In the genomic region with DNA sequence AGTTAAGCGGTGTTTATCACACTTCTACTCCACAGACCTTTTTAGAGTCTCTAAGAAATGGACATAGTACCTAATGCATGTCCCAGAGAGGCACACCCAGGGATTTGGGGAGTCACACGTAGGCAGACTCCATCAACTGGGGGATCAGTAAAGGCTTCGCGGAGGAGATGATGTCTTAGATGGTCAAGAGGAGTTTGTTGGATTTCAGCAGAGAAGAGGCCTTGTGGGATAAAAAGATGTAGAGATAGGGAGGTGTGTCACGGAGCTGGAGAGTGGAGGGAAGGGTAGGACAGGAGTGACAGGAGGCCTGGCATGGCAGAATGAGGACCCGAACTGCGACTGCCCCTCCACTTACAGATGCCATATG, we compare ENCODE assay signal across 11 cellular contexts. TPM values are rescaled to one million over a fixed set of nuclear protein-coding genes. Genes with fewer than 3 reads are reported as not detected.
DNase-seq lines count a peak whose midpoint lies in the region; ATAC-seq, FAIRE-seq and TF ChIP-seq lines count a peak whose summit lies in the region.
"Had no signal": no experiment of that assay in that cellular context is flagged by ENCODE, and none has a peak within 500 bp of the region (broad histone marks: within the 10 kb centered on the region; RNA-seq: fewer than 3 reads in every experiment).

No MANE protein-coding gene starts in this region.

- H2AFZ ChIP-seq in osteoblast (ENCODE audit: low read length), result no peak overlapping the region

- H3K27ac ChIP-seq in osteoblast (ENCODE audit: low read depth, low read length) (peak overlapping the region; percentile 83), upper lobe of right lung (peak overlapping the region; percentile 49)

- no peak for FAIRE-seq in H54 (lab: Jason Lieb, UNC)
- FAIRE-seq: endometrium had no signal

- no peak for TF ChIP-seq POLR2A in H54 (IDR thresholded peaks at IDR 0.05; ENCODE audit: low read depth, low read length)

- no peak overlapping the region for H3K4me3 Mint-ChIP-seq in activated naive CD8-positive, alpha-beta T cell treated with anti-CD3 and anti-CD28 coated beads for 36 hours
- no peak overlapping the region for H3K4me3 Mint-ChIP-seq in activated naive CD8-positive, alpha-beta T cell treated with anti-CD3 and anti-CD28 coated beads, Interleukin-2, amount 50 U/mL, for 24 hours
- H3K4me3 Mint-ChIP-seq in endothelial cell (ENCODE audit: unreplicated experiment), result peak overlapping the region; percentile 26

- H3K4me3 ChIP-seq in osteoblast (ENCODE audit: insufficient read depth, low read length) (no peak overlapping the region), upper lobe of right lung (no peak overlapping the region)

- peaks cover 67% of the 10 kb centered on the region for H4K20me1 ChIP-seq in osteoblast (ENCODE audit: insufficient read depth, low read length)

- TF ChIP-seq CTCF in endothelial cell (IDR thresholded peaks at IDR 0.05; ENCODE audit: unreplicated experiment), result no peak
- TF ChIP-seq CTCF in osteoblast (IDR thresholded peaks at IDR 0.05; ENCODE audit: extremely low read depth, low read depth, low read length), result no peak
- TF ChIP-seq CTCF in upper lobe of right lung (IDR thresholded peaks at IDR 0.05), result no peak

- H3K79me2 ChIP-seq in osteoblast (ENCODE audit: insufficient read depth, low read length), result peaks cover 76% of the 10 kb centered on the region

- ATAC-seq in activated naive CD8-positive, alpha-beta T cell treated with anti-CD3 and anti-CD28 coated beads, Interleukin-2, amount 50 U/mL, for 24 hours, result no peak
- no peak for ATAC-seq in upper lobe of right lung

- H3K27ac Mint-ChIP-seq in activated naive CD8-positive, alpha-beta T cell treated with anti-CD3 and anti-CD28 coated beads for 36 hours, result peak overlapping the region; percentile 12
- no peak overlapping the region for H3K27ac Mint-ChIP-seq in activated naive CD8-positive, alpha-beta T cell treated with anti-CD3 and anti-CD28 coated beads, Interleukin-2, amount 50 U/mL, for 24 hours
- no peak overlapping the region for H3K27ac Mint-ChIP-seq in endothelial cell (ENCODE audit: unreplicated experiment)

- no peaks in the 10 kb centered on the region for H3K27me3 Mint-ChIP-seq in activated naive CD8-positive, alpha-beta T cell treated with anti-CD3 and anti-CD28 coated beads for 36 hours
- H3K27me3 Mint-ChIP-seq in activated naive CD8-positive, alpha-beta T cell treated with anti-CD3 and anti-CD28 coated beads, Interleukin-2, amount 50 U/mL, for 24 hours, result no peaks in the 10 kb centered on the region
- H3K27me3 Mint-ChIP-seq in endothelial cell (ENCODE audit: unreplicated experiment), result peaks cover 7% of the 10 kb centered on the region

- H3K4me1 Mint-ChIP-seq in activated naive CD8-positive, alpha-beta T cell treated with anti-CD3 and anti-CD28 coated beads for 36 hours, result peaks cover 23% of the 10 kb centered on the region
- H3K4me1 Mint-ChIP-seq in activated naive CD8-positive, alpha-beta T cell treated with anti-CD3 and anti-CD28 coated beads, Interleukin-2, amount 50 U/mL, for 24 hours, result peaks cover 25% of the 10 kb centered on the region
- H3K4me1 Mint-ChIP-seq in endothelial cell (ENCODE audit: unreplicated experiment), result peaks cover 3% of the 10 kb centered on the region

- intact Hi-C loops in upper lobe of right lung (cut with DNase I), result no loop called here

- H3K9me3 Mint-ChIP-seq in activated naive CD8-positive, alpha-beta T cell treated with anti-CD3 and anti-CD28 coated beads for 36 hours, result no peaks in the 10 kb centered on the region
- H3K9me3 Mint-ChIP-seq in activated naive CD8-positive, alpha-beta T cell treated with anti-CD3 and anti-CD28 coated beads, Interleukin-2, amount 50 U/mL, for 24 hours, result no peaks in the 10 kb centered on the region
- H3K9me3 Mint-ChIP-seq in endothelial cell (ENCODE audit: unreplicated experiment), result no peaks in the 10 kb centered on the region

- H3K36me3 ChIP-seq in osteoblast (ENCODE audit: insufficient read depth, low read length), result peaks cover 37% of the 10 kb centered on the region
- H3K36me3 ChIP-seq in upper lobe of right lung, result peaks cover 52% of the 10 kb centered on the region

- H3K4me1 ChIP-seq in osteoblast (ENCODE audit: insufficient read depth, low read length) (peaks cover 44% of the 10 kb centered on the region), upper lobe of right lung (peaks cover 40% of the 10 kb centered on the region)

- H3K27me3 ChIP-seq in osteoblast (ENCODE audit: insufficient read depth, low read length) (no peaks in the 10 kb centered on the region), upper lobe of right lung (no peaks in the 10 kb centered on the region)

- H3K4me2 ChIP-seq in osteoblast (ENCODE audit: insufficient read depth, low read length), result peak overlapping the region; percentile 62

- DNase-seq in activated naive CD8-positive, alpha-beta T cell treated with anti-CD3 and anti-CD28 coated beads for 36 hours, result no peak
- DNase-seq in activated naive CD8-positive, alpha-beta T cell treated with anti-CD3 and anti-CD28 coated beads, Interleukin-2, amount 50 U/mL, for 24 hours, result no peak
- DNase-seq in endothelial cell (ENCODE audit: low spot score) (no peak), osteoblast (ENCODE audit: insufficient read length, low spot score, missing footprints) (peak; percentile 58), upper lobe of right lung (no peak), HK-2 (ENCODE audit: unreplicated experiment) (no peak), H54 (ENCODE audit: insufficient read length, low spot score) (no peak), pons (ENCODE audit: low spot score) (no peak)
- DNase-seq: activated gamma-delta T cell, NCI-H1105 treated with DMSO at 0.1 percent for 48 hours had no signal

- H3K9me3 ChIP-seq in osteoblast (ENCODE audit: low read depth, low read length) (no peaks in the 10 kb centered on the region), upper lobe of right lung (no peaks in the 10 kb centered on the region)

- peaks cover 15% of the 10 kb centered on the region for H3K36me3 Mint-ChIP-seq in activated naive CD8-positive, alpha-beta T cell treated with anti-CD3 and anti-CD28 coated beads for 36 hours
- peaks cover 12% of the 10 kb centered on the region for H3K36me3 Mint-ChIP-seq in activated naive CD8-positive, alpha-beta T cell treated with anti-CD3 and anti-CD28 coated beads, Interleukin-2, amount 50 U/mL, for 24 hours (ENCODE audit: low read depth)
- H3K36me3 Mint-ChIP-seq in endothelial cell (ENCODE audit: low read depth, unreplicated experiment), result peaks cover 40% of the 10 kb centered on the region

RNA-seq across cellular contexts. Expression of gene DYNLRB1, which starts 9.1 kb away (rescaled TPM):
- 10 to 100 TPM; 72.0 to 76.9 TPM for total RNA-seq in activated naive CD8-positive, alpha-beta T cell treated with anti-CD3 and anti-CD28 coated beads for 36 hours
- total RNA-seq in endothelial cell (ENCODE audit: unreplicated experiment) (96.8 TPM), osteoblast (51.0 and 51.6 TPM in 2 replicates), upper lobe of right lung (146 TPM)

RNA-seq across cellular contexts. Expression of gene MAP1LC3A, which starts 33.2 kb away (rescaled TPM):
- total RNA-seq in activated naive CD8-positive, alpha-beta T cell treated with anti-CD3 and anti-CD28 coated beads for 36 hours, result under 1 TPM; 0.62 to 0.95 TPM
- total RNA-seq in endothelial cell (ENCODE audit: unreplicated experiment) (33.6 TPM), osteoblast (24.8 and 29.7 TPM in 2 replicates), upper lobe of right lung (45.9 TPM)

Comparison
In these comparisons a context has a peak if more than half of its experiments do, and no peak if none do; other contexts are left out.
1. RNA of gene MAP1LC3A, which starts 33.2 kb away (total RNA-seq): 45.9 TPM in upper lobe of right lung (single experiment), 33.6 TPM in endothelial cell (single experiment) and 24.8 to 29.7 TPM in osteoblast; 0.62 to 0.95 TPM in activated naive CD8-positive, alpha-beta T cell treated with anti-CD3 and anti-CD28 coated beads for 36 hours; every median in the first group is over 10 times any median in the second.